ENCODE assay signal across 23 cellular contexts in genomic region chr19:46762245-46762890, GRCh38. TPM values are rescaled to one million over a fixed set of nuclear protein-coding genes. Genes with fewer than 3 reads are reported as not detected.
DNase-seq lines count a peak whose midpoint lies in the region; ATAC-seq, FAIRE-seq and TF ChIP-seq lines count a peak whose summit lies in the region.
"Had no signal": no experiment of that assay in that cellular context is flagged by ENCODE, and none has a peak within 500 bp of the region (broad histone marks: within the 10 kb centered on the region; RNA-seq: fewer than 3 reads in every experiment).

No MANE protein-coding gene starts in this region.

- no peaks in the 10 kb centered on the region for H3K79me2 ChIP-seq in GM23338 (replicated peaks; ENCODE audit: insufficient read depth)

- TF ChIP-seq CTCF in breast epithelium (IDR thresholded peaks at IDR 0.05), result no peak
- TF ChIP-seq CTCF in esophagus squamous epithelium (IDR thresholded peaks at IDR 0.05), result no peak
- TF ChIP-seq CTCF in suprapubic skin (IDR thresholded peaks at IDR 0.05), result no peak
- TF ChIP-seq CTCF in pancreas (IDR thresholded peaks at IDR 0.05), result no peak
- TF ChIP-seq CTCF in GM23338 (conservative IDR thresholded peaks at IDR 0.05; ENCODE audit: low read depth in 2 of 2), result no peak

- H2BK120ac ChIP-seq in mesenchymal stem cell (ENCODE audit: low read depth, low read length), result no peak overlapping the region

- no peak overlapping the region for H3K14ac ChIP-seq in mesenchymal stem cell (ENCODE audit: low read length in 2 of 2)

- no peak overlapping the region for H2BK15ac ChIP-seq in mesenchymal stem cell (ENCODE audit: low read depth, poor library complexity, severe bottlenecking)

- H4K20me1 ChIP-seq in GM23338 (replicated peaks; ENCODE audit: insufficient read depth), result no peaks in the 10 kb centered on the region; the same call in none of the 2 replicates

- no peak overlapping the region for H3K18ac ChIP-seq in mesenchymal stem cell (ENCODE audit: low read depth in 1 of 2, low read length in 2 of 2)

- H3K4me1 ChIP-seq in breast epithelium, result peaks cover 6 to 7% of the 10 kb centered on the region in 2 donors
- H3K4me1 ChIP-seq in esophagus squamous epithelium, result peaks cover 17 to 81% (median 25%) of the 10 kb centered on the region in 3 donors
- peaks cover 53% of the 10 kb centered on the region for H3K4me1 ChIP-seq in suprapubic skin
- H3K4me1 ChIP-seq in mesenchymal stem cell (ENCODE audit: control insufficient read depth, insufficient read depth, low read depth, low read length), result no peaks in the 10 kb centered on the region
- no peaks in the 10 kb centered on the region for H3K4me1 ChIP-seq in pancreas
- H3K4me1 ChIP-seq in GM23338 (ENCODE audit: insufficient read depth), result peaks cover 5% of the 10 kb centered on the region; the same call in 1 of the 2 replicates

- H2BK5ac ChIP-seq in mesenchymal stem cell (ENCODE audit: low read depth, low read length, poor library complexity, severe bottlenecking), result no peak overlapping the region

- DNase-seq in NCI-H748 treated with DMSO at 0.1 percent for 48 hours (lab: John Stamatoyannopoulos, UW) (peak; percentile 12), breast epithelium (ENCODE audit: low spot score in 2 of 2) (no peak), esophagus squamous epithelium (lab: John Stamatoyannopoulos, UW) (no peak), suprapubic skin (ENCODE audit: low spot score in 2 of 2) (no peak), mesenchymal stem cell (no peak), pancreas (no peak), GM23338 (ENCODE audit: low spot score) (no peak)
- DNase-seq: Calu3; CD8-positive, alpha-beta T cell; DMS53; GDM1; Kasumi-1; MG63; NCI-H1048; NCI-H1417 treated with DMSO at 0.1 percent for 48 hours; NCI-H1930; NCI-H510A; NCI-H774; NK-92 treated with Interleukin-12 subunit alpha and Interleukin-12 subunit beta, amount 100 ng/mL, for 24 hours had no signal

- peaks cover 8% of the 10 kb centered on the region for H3K27me3 Mint-ChIP-seq in GM23338 (ENCODE audit: insufficient read depth, low read depth, poor library complexity)
- H3K27me3 Mint-ChIP-seq: IgD-negative memory B cell had no signal

- no peak overlapping the region for H3K4ac ChIP-seq in mesenchymal stem cell (ENCODE audit: low read depth in 1 of 2, low read length in 2 of 2)

- H3K27ac Mint-ChIP-seq in GM23338, result no peak overlapping the region
- H3K27ac Mint-ChIP-seq: CD8-positive, alpha-beta T cell had no signal

- peaks cover 11% of the 10 kb centered on the region for H3K36me3 Mint-ChIP-seq in GM23338 (ENCODE audit: low read depth)

- 47 to 51% methylated on average over 5 to 6 of the region's 6 CpGs for WGBS in esophagus squamous epithelium, 2 donors
- WGBS in suprapubic skin, result 35% methylated on average over 6 of the region's 6 CpGs
- 93% methylated on average over 3 of the region's 6 CpGs for WGBS in mesenchymal stem cell
- 65 to 68% methylated on average over 6 of the region's 6 CpGs for whole genome bisulfite sequencing in pancreas, 2 donors

- no peaks in the 10 kb centered on the region for H3K27me3 ChIP-seq in breast epithelium
- no peaks in the 10 kb centered on the region for H3K27me3 ChIP-seq in esophagus squamous epithelium
- H3K27me3 ChIP-seq in suprapubic skin, result no peaks in the 10 kb centered on the region
- H3K27me3 ChIP-seq in mesenchymal stem cell (ENCODE audit: control insufficient read depth in 1 of 2, insufficient read depth in 1 of 2, low read length in 2 of 2), result no peaks in the 10 kb centered on the region
- H3K27me3 ChIP-seq in pancreas, result no peaks in the 10 kb centered on the region
- H3K27me3 ChIP-seq in GM23338 (ENCODE audit: insufficient read depth), result no peaks in the 10 kb centered on the region
- H3K27me3 ChIP-seq: MG63 had no signal

- TF ChIP-seq EP300 in suprapubic skin (IDR thresholded peaks at IDR 0.05), result no peak

- H3K36me3 ChIP-seq in breast epithelium (no peaks in the 10 kb centered on the region), esophagus squamous epithelium (no peaks in the 10 kb centered on the region), suprapubic skin (no peaks in the 10 kb centered on the region), mesenchymal stem cell (ENCODE audit: control insufficient read depth in 1 of 2, insufficient read depth in 2 of 2, low read depth in 1 of 2, low read length in 2 of 2) (peaks cover 4% of the 10 kb centered on the region in 2 experiments), pancreas (no peaks in the 10 kb centered on the region), GM23338 (ENCODE audit: insufficient read depth) (no peaks in the 10 kb centered on the region; the same call in 1 of the 2 replicates)

- H2AK5ac ChIP-seq in mesenchymal stem cell (ENCODE audit: low read length, severe bottlenecking), result no peak overlapping the region

- H3K4me3 ChIP-seq in breast epithelium (no peak overlapping the region), esophagus squamous epithelium (no peak overlapping the region), suprapubic skin (no peak overlapping the region), mesenchymal stem cell (ENCODE audit: insufficient read depth in 1 of 2, low read depth in 1 of 2, low read length in 2 of 2) (no peak overlapping the region), pancreas (no peak overlapping the region), GM23338 (no peak overlapping the region)
- H3K4me3 ChIP-seq: MG63 had no signal

- peak overlapping the region; percentile 92 to 93 for H3K27ac ChIP-seq in breast epithelium
- peak overlapping the region; percentile 81 to 90 (median 87) for H3K27ac ChIP-seq in esophagus squamous epithelium
- H3K27ac ChIP-seq in suprapubic skin, result peak overlapping the region; percentile 83
- no peak overlapping the region for H3K27ac ChIP-seq in mesenchymal stem cell (ENCODE audit: low read length, poor library complexity, severe bottlenecking)
- no peak overlapping the region for H3K27ac ChIP-seq in pancreas
- H3K27ac ChIP-seq in GM23338 (ENCODE audit: low read depth), result no peak overlapping the region

- no peaks in the 10 kb centered on the region; the same call in 2 of the 3 replicates for H3K9me3 Mint-ChIP-seq in GM23338
- H3K9me3 Mint-ChIP-seq: CD8-positive, alpha-beta T cell; IgD-negative memory B cell had no signal

- H3K79me1 ChIP-seq in mesenchymal stem cell (replicated peaks; ENCODE audit: low read length, poor library complexity, severe bottlenecking), result peaks cover 3% of the 10 kb centered on the region

- H3K4me1 Mint-ChIP-seq in GM23338, result peaks cover 11% of the 10 kb centered on the region

- FAIRE-seq in pancreas (lab: Jason Lieb, UNC), result no peak
- FAIRE-seq: H54 had no signal

- ATAC-seq in GM19351 (IDR thresholded peaks at IDR 0.05; ENCODE audit: unreplicated experiment) (no peak), pancreas (no peak), GM23338 (no peak)
- ATAC-seq: CD8-positive, alpha-beta T cell; Panc1 had no signal

- H3K23ac ChIP-seq in mesenchymal stem cell (ENCODE audit: low read length in 2 of 2), result no peak overlapping the region

- TF ChIP-seq POLR2A in breast epithelium (IDR thresholded peaks at IDR 0.05) (no peak), esophagus squamous epithelium (IDR thresholded peaks at IDR 0.05) (no peak), suprapubic skin (IDR thresholded peaks at IDR 0.05) (no peak)

- H3K4me2 ChIP-seq in mesenchymal stem cell (ENCODE audit: low read length, poor library complexity, severe bottlenecking), result no peak overlapping the region
- no peak overlapping the region for H3K4me2 ChIP-seq in GM23338

- no peak overlapping the region for H4K91ac ChIP-seq in mesenchymal stem cell (ENCODE audit: low read length)

- H3K4me3 Mint-ChIP-seq in GM23338, result no peak overlapping the region
- H3K4me3 Mint-ChIP-seq: CD8-positive, alpha-beta T cell; IgD-negative memory B cell had no signal

- intact Hi-C loops in breast epithelium (cut with DNase I; ENCODE audit: low total_unique reads) (no loop called here), esophagus squamous epithelium (cut with DNase I) (no loop called here), pancreas (cut with DNase I) (no loop called here)

- H3K9ac ChIP-seq in mesenchymal stem cell (ENCODE audit: low read length), result no peak overlapping the region

- H2BK12ac ChIP-seq in mesenchymal stem cell (ENCODE audit: low read length in 2 of 2), result no peak overlapping the region

- H3F3A ChIP-seq in GM23338 (replicated peaks; ENCODE audit: low read depth), result no peaks in the 10 kb centered on the region; the same call in 1 of the 2 replicates

- no peak overlapping the region for H2AFZ ChIP-seq in mesenchymal stem cell (ENCODE audit: low read depth, low read length)
- H2AFZ ChIP-seq in GM23338, result no peak overlapping the region

- H4K8ac ChIP-seq in mesenchymal stem cell (ENCODE audit: low read length), result no peak overlapping the region

- no peaks in the 10 kb centered on the region for H3K9me3 ChIP-seq in breast epithelium
- H3K9me3 ChIP-seq in esophagus squamous epithelium, result no peaks in the 10 kb centered on the region
- H3K9me3 ChIP-seq in suprapubic skin, result no peaks in the 10 kb centered on the region
- no peaks in the 10 kb centered on the region for H3K9me3 ChIP-seq in mesenchymal stem cell (ENCODE audit: control insufficient read depth, low read length)
- H3K9me3 ChIP-seq in pancreas, result no peaks in the 10 kb centered on the region
- H3K9me3 ChIP-seq: MG63 had no signal

- no peaks in the 10 kb centered on the region for H3K9me2 ChIP-seq in GM23338 (ENCODE audit: insufficient read depth)

RNA-seq across cellular contexts. Expression of gene STRN4, which starts 16.1 kb away (rescaled TPM):
- total RNA-seq in breast epithelium (10 to 100 TPM; 45.0 to 57.0 (median 53.7) TPM), esophagus squamous epithelium (10 to 100 TPM; 60.1 to 86.4 (median 69.7) TPM), suprapubic skin (10 to 100 TPM; 73.2 to 87.6 (median 81.1) TPM), pancreas (10 to 100 TPM; 26.4 to 43.5 (median 32.6) TPM)
- polyA plus RNA-seq in mesenchymal stem cell (2013, experiment 1 of 2), result 56.4 TPM
- polyA plus RNA-seq in mesenchymal stem cell (2013, experiment 2 of 2), result 56.1 TPM
- polyA plus RNA-seq in pancreas (10 to 100 TPM; 43.4 to 48.0 TPM), GM23338 (2016; fragmentation: Nextera tagmentation; extraction: Ambion mirVana) (58.0 and 62.1 TPM in 2 replicates)
- total RNA-seq in GM23338 (2014; rRNA removed; shearing (Covaris generic)), result 131 and 140 TPM in 2 replicates

RNA-seq across cellular contexts. Expression of gene FKRP, which starts 16.5 kb away (rescaled TPM):
- total RNA-seq in breast epithelium (10 to 100 TPM; 11.4 to 23.1 (median 12.1) TPM), esophagus squamous epithelium (10 to 100 TPM in 1 of 4 donors, 1 to 10 TPM in 3; 5.6 to 12.6 (median 9.3) TPM), suprapubic skin (10 to 100 TPM in 1 of 4 donors, 1 to 10 TPM in 3; 7.1 to 15.2 (median 7.8) TPM), pancreas (1 to 10 TPM; 5.0 to 9.4 (median 6.5) TPM)
- polyA plus RNA-seq in mesenchymal stem cell (2013, experiment 1 of 2), result 24.9 TPM
- polyA plus RNA-seq in mesenchymal stem cell (2013, experiment 2 of 2), result 24.4 TPM
- polyA plus RNA-seq in pancreas (10 to 100 TPM; 16.6 to 17.4 TPM), GM23338 (2016; fragmentation: Nextera tagmentation; extraction: Ambion mirVana) (8.9 and 11.5 TPM in 2 replicates)
- 25.5 and 31.9 TPM in 2 replicates for total RNA-seq in GM23338 (2014; rRNA removed; shearing (Covaris generic))

RNA-seq across cellular contexts. Expression of gene SLC1A5, which starts 26.0 kb away (rescaled TPM):
- 100 to 1,000 TPM; 121 to 146 (median 121) TPM for total RNA-seq in breast epithelium
- 100 to 1,000 TPM in 3 of 4 donors, 10 to 100 TPM in 1; 97.3 to 156 (median 114) TPM for total RNA-seq in esophagus squamous epithelium
- total RNA-seq in suprapubic skin, result 100 to 1,000 TPM in 3 of 4 donors, 10 to 100 TPM in 1; 79.4 to 191 (median 131) TPM
- 164 TPM for polyA plus RNA-seq in mesenchymal stem cell (2013, experiment 1 of 2)
- polyA plus RNA-seq in mesenchymal stem cell (2013, experiment 2 of 2), result 163 TPM
- 100 to 1,000 TPM in 1 of 6 donors, 10 to 100 TPM in 4, 1 to 10 TPM in 1; 9.6 to 148 (median 15.9) TPM for total RNA-seq in pancreas
- 10 to 100 TPM in 1 of 2 donors, 1 to 10 TPM in 1; 8.6 to 13.9 TPM for polyA plus RNA-seq in pancreas
- total RNA-seq in GM23338 (2014; rRNA removed; shearing (Covaris generic)), result 249 and 272 TPM in 2 replicates
- 103 and 109 TPM in 2 replicates for polyA plus RNA-seq in GM23338 (2016; fragmentation: Nextera tagmentation; extraction: Ambion mirVana)

RNA-seq across cellular contexts. Expression of gene PRKD2, which starts 45.5 kb away (rescaled TPM):
- total RNA-seq in breast epithelium, result 10 to 100 TPM; 13.1 to 36.7 (median 25.5) TPM
- 10 to 100 TPM; 28.8 to 54.2 (median 31.8) TPM for total RNA-seq in esophagus squamous epithelium
- 100 to 1,000 TPM in 1 of 4 donors, 10 to 100 TPM in 3; 51.5 to 136 (median 61.2) TPM for total RNA-seq in suprapubic skin
- polyA plus RNA-seq in mesenchymal stem cell (2013, experiment 1 of 2), result 25.9 TPM
- polyA plus RNA-seq in mesenchymal stem cell (2013, experiment 2 of 2), result 23.5 TPM
- total RNA-seq in pancreas, result 10 to 100 TPM; 13.8 to 33.5 (median 20.4) TPM
- polyA plus RNA-seq in pancreas, result 10 to 100 TPM; 61.1 to 90.3 TPM
- 66.6 and 68.0 TPM in 2 replicates for total RNA-seq in GM23338 (2014; rRNA removed; shearing (Covaris generic))
- polyA plus RNA-seq in GM23338 (2016; fragmentation: Nextera tagmentation; extraction: Ambion mirVana), result 53.8 and 53.9 TPM in 2 replicates

Comparison
In these comparisons a context has a peak if more than half of its experiments do, and no peak if none do; other contexts are left out.
1. H3K27ac ChIP-seq: peak in breast epithelium (2 of 2), esophagus squamous epithelium (4 of 4) and suprapubic skin (single experiment); none in mesenchymal stem cell (single experiment), pancreas (0 of 4) and GM23338 (single experiment).